1 cellular context compared by ENCODE assay signal in the genomic region with DNA sequence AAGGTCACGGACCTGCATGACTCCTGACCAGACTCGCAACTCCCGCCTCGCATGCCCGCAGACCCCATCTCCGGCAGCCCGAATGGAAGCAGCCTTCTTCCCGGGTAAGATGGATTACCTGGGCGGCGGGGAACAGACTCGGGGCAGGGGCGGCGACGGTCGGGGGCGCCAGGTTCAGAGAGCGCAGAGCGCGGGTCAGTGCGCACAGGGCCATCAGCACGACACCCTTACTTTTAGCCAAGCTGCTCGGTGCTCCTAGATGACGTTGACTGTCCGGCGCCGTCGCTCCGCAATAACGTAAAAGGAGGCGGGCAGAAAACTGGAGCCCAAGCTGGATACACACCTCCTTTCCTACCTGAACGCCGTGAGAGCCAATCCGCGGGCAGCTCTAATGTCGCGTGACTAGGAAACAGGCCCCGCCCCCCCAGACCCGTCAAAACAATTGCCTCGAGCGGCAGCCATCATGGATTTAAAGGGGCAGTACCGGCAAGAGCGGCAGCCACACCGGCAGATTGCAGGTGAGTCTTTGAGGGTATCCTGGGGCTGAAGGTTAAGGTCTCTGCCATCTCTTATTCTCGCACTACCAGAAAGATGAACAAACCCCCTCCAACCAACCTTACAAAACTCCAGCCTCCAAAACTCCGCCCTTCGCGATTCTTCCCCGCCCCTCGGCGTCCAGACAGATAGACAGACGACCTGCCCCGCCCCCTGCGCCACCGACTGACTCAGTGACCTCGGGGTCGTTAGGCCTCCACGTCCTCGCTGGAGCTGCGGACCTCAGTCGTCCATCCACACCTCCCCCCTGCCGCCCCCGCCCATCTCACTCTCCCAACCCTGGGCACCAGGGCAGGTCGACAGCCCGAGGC.
TF ChIP-seq lines count a peak whose summit lies in the region.

A gene (plus strand): TSS at position 464 of the 866 bp plus-strand sequence. CDS start 1,705 bp downstream, outside the sequence.
A gene (minus strand): TSS at position 267 of the 866 bp plus-strand sequence. CDS start 53 bp downstream, at position 214.

TF ChIP-seq in K562, 482 proteins besides CTCF, POLR2A, EP300 and RAD21 (continued from another document):
- TF ChIP-seq, protein P1, sequence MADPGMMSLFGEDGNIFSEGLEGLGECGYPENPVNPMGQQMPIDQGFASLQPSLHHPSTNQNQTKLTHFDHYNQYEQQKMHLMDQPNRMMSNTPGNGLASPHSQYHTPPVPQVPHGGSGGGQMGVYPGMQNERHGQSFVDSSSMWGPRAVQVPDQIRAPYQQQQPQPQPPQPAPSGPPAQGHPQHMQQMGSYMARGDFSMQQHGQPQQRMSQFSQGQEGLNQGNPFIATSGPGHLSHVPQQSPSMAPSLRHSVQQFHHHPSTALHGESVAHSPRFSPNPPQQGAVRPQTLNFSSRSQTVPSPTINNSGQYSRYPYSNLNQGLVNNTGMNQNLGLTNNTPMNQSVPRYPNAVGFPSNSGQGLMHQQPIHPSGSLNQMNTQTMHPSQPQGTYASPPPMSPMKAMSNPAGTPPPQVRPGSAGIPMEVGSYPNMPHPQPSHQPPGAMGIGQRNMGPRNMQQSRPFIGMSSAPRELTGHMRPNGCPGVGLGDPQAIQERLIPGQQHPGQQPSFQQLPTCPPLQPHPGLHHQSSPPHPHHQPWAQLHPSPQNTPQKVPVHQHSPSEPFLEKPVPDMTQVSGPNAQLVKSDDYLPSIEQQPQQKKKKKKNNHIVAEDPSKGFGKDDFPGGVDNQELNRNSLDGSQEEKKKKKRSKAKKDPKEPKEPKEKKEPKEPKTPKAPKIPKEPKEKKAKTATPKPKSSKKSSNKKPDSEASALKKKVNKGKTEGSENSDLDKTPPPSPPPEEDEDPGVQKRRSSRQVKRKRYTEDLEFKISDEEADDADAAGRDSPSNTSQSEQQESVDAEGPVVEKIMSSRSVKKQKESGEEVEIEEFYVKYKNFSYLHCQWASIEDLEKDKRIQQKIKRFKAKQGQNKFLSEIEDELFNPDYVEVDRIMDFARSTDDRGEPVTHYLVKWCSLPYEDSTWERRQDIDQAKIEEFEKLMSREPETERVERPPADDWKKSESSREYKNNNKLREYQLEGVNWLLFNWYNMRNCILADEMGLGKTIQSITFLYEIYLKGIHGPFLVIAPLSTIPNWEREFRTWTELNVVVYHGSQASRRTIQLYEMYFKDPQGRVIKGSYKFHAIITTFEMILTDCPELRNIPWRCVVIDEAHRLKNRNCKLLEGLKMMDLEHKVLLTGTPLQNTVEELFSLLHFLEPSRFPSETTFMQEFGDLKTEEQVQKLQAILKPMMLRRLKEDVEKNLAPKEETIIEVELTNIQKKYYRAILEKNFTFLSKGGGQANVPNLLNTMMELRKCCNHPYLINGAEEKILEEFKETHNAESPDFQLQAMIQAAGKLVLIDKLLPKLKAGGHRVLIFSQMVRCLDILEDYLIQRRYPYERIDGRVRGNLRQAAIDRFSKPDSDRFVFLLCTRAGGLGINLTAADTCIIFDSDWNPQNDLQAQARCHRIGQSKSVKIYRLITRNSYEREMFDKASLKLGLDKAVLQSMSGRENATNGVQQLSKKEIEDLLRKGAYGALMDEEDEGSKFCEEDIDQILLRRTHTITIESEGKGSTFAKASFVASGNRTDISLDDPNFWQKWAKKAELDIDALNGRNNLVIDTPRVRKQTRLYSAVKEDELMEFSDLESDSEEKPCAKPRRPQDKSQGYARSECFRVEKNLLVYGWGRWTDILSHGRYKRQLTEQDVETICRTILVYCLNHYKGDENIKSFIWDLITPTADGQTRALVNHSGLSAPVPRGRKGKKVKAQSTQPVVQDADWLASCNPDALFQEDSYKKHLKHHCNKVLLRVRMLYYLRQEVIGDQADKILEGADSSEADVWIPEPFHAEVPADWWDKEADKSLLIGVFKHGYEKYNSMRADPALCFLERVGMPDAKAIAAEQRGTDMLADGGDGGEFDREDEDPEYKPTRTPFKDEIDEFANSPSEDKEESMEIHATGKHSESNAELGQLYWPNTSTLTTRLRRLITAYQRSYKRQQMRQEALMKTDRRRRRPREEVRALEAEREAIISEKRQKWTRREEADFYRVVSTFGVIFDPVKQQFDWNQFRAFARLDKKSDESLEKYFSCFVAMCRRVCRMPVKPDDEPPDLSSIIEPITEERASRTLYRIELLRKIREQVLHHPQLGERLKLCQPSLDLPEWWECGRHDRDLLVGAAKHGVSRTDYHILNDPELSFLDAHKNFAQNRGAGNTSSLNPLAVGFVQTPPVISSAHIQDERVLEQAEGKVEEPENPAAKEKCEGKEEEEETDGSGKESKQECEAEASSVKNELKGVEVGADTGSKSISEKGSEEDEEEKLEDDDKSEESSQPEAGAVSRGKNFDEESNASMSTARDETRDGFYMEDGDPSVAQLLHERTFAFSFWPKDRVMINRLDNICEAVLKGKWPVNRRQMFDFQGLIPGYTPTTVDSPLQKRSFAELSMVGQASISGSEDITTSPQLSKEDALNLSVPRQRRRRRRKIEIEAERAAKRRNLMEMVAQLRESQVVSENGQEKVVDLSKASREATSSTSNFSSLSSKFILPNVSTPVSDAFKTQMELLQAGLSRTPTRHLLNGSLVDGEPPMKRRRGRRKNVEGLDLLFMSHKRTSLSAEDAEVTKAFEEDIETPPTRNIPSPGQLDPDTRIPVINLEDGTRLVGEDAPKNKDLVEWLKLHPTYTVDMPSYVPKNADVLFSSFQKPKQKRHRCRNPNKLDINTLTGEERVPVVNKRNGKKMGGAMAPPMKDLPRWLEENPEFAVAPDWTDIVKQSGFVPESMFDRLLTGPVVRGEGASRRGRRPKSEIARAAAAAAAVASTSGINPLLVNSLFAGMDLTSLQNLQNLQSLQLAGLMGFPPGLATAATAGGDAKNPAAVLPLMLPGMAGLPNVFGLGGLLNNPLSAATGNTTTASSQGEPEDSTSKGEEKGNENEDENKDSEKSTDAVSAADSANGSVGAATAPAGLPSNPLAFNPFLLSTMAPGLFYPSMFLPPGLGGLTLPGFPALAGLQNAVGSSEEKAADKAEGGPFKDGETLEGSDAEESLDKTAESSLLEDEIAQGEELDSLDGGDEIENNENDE (IDR thresholded peaks at IDR 0.05; ENCODE audit: low read depth, low read length) = no peak
- TF ChIP-seq ZFP1 (CRISPR knock-in tag; IDR thresholded peaks at IDR 0.05) = no peak
- TF ChIP-seq, protein P2, sequence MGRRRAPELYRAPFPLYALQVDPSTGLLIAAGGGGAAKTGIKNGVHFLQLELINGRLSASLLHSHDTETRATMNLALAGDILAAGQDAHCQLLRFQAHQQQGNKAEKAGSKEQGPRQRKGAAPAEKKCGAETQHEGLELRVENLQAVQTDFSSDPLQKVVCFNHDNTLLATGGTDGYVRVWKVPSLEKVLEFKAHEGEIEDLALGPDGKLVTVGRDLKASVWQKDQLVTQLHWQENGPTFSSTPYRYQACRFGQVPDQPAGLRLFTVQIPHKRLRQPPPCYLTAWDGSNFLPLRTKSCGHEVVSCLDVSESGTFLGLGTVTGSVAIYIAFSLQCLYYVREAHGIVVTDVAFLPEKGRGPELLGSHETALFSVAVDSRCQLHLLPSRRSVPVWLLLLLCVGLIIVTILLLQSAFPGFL (CRISPR knock-in tag; IDR thresholded peaks at IDR 0.05) = 0 out of 2 replicates have a peak, but pooled peaks have one; percentile 41
- no peak for TF ChIP-seq ZNF274 (IDR thresholded peaks at IDR 0.05; ENCODE audit: borderline replicate concordance, low read depth, low read length)
- no peak for TF ChIP-seq GATAD2A (IDR thresholded peaks at IDR 0.05)
- TF ChIP-seq SAFB (IDR thresholded peaks at IDR 0.05; ENCODE audit: borderline replicate concordance, low read depth, low read length) = no peak
- no peak for TF ChIP-seq ELF2 (CRISPR knock-in tag; IDR thresholded peaks at IDR 0.05)
- TF ChIP-seq ZNF717 (CRISPR knock-in tag; IDR thresholded peaks at IDR 0.05) = no peak
- no peak for TF ChIP-seq PHB2 (IDR thresholded peaks at IDR 0.05; ENCODE audit: low read depth)
- peak; percentile 55 for TF ChIP-seq ARID1B (IDR thresholded peaks at IDR 0.05)
- TF ChIP-seq, protein P3, sequence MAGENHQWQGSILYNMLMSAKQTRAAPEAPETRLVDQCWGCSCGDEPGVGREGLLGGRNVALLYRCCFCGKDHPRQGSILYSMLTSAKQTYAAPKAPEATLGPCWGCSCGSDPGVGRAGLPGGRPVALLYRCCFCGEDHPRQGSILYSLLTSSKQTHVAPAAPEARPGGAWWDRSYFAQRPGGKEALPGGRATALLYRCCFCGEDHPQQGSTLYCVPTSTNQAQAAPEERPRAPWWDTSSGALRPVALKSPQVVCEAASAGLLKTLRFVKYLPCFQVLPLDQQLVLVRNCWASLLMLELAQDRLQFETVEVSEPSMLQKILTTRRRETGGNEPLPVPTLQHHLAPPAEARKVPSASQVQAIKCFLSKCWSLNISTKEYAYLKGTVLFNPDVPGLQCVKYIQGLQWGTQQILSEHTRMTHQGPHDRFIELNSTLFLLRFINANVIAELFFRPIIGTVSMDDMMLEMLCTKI (IDR thresholded peaks at IDR 0.05; ENCODE audit: partially characterized antibody) = no peak
- no peak for TF ChIP-seq CTBP1 (IDR thresholded peaks at IDR 0.05; ENCODE audit: borderline replicate concordance)
- TF ChIP-seq DPF2 (IDR thresholded peaks at IDR 0.05) = peak; percentile 67
- TF ChIP-seq ZNF140 (CRISPR knock-in tag; IDR thresholded peaks at IDR 0.05) = no peak
- TF ChIP-seq TCF7 (IDR thresholded peaks at IDR 0.05; ENCODE audit: borderline replicate concordance) = no peak; the same call in 1 of the 2 replicates
- TF ChIP-seq SIN3A (IDR thresholded peaks at IDR 0.05; ENCODE audit: borderline replicate concordance in 2 of 2, control insufficient read depth in 1 of 2, low read depth in 2 of 2, low read length in 2 of 2) = peak; percentile 87 to 93; a peak in 3 of 4 replicates
